ENCODE assay signal across 9 cellular contexts in the genomic region with DNA sequence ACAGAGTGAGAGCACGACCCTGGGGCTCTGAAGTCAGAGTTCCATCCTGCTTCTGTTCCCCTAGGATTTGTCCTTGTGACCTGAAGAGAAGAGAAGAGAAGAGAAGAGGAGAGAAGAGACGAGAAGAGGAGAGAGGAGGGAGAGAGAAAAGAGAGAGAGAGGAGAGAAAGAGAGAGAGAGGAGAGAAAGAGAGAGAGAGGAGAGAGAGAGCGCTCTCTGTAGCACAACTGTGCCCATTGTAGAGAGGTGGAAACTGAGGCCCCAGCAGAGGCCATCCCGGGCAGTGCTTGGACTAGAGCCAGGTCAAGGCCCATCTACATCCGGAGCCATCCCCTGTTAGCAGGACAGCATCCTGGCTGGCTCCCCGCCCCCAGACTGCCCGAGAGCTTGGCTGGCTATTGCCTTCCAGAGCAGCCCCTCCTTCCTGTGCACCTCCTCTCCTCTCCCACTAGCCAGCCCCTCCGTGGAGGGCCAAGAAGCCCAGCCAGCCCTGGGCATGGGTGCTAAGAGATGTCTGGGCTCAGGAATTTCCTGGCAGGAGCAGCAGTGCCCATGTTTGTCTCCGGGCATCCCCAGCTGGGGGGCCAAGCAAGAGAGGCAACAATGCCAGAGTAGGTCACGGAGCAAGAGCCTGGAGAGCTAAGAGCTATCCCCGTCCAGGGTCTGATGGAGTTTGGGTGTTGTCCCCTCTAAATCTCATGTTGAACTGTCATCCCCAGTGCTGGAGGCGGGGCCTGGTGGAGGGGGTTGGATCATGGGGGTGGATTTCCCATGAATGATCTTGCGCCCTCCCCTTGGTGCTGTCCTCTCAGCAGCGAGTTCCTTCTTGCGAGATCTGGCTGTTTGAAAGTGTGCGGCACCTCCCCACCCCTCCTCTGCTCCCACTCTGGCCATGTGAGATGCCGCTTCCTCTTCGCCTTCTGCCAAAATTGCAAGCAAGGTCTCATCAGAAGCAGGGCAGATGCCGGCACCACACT. TPM values are rescaled to one million over a fixed set of nuclear protein-coding genes. Genes with fewer than 3 reads are reported as not detected.
A peak's percentile ranks its signal among the peaks of the same experiment; 100 is the strongest.
DNase-seq lines count a peak whose midpoint lies in the region; ATAC-seq and TF ChIP-seq lines count a peak whose summit lies in the region.
"Had no signal": no experiment of that assay in that cellular context is flagged by ENCODE, and none has a peak within 500 bp of the region (broad histone marks: within the 10 kb centered on the region; RNA-seq: fewer than 3 reads in every experiment).

No MANE protein-coding gene starts in this region.

- H4K20me1 ChIP-seq in hepatocyte (ENCODE audit: insufficient read depth, poor library complexity, severe bottlenecking) = no peaks in the 10 kb centered on the region

- H3K4me1 ChIP-seq in Peyer's patch (no peaks in the 10 kb centered on the region), heart left ventricle (peaks cover 0 to 9% (median 0%) of the 10 kb centered on the region in 12 donors), hepatocyte (ENCODE audit: insufficient read depth) (no peaks in the 10 kb centered on the region)
- H3K4me1 ChIP-seq: SJSA1 had no signal

- H3K27ac ChIP-seq in Peyer's patch (peak overlapping the region in 1 of 4 donors; percentile 9), heart left ventricle (no peak overlapping the region), hepatocyte (no peak overlapping the region)
- H3K27ac ChIP-seq: SJSA1 had no signal

- H3K36me3 ChIP-seq in Peyer's patch (no peaks in the 10 kb centered on the region), heart left ventricle (no peaks in the 10 kb centered on the region), hepatocyte (replicated peaks; ENCODE audit: insufficient read depth, low read depth) (no peaks in the 10 kb centered on the region)
- H3K36me3 ChIP-seq: SJSA1 had no signal

- H2AFZ ChIP-seq in hepatocyte = no peak overlapping the region

- H3K9me2 ChIP-seq in hepatocyte (replicated peaks; ENCODE audit: insufficient read depth) = no peaks in the 10 kb centered on the region

- TF ChIP-seq POLR2A in GM18951 (IDR thresholded peaks at IDR 0.05; ENCODE audit: extremely low read depth, insufficient read depth, insufficient read length) (peak; percentile 67), Peyer's patch (IDR thresholded peaks at IDR 0.05) (no peak), heart left ventricle (IDR thresholded peaks at IDR 0.05) (no peak)

- WGBS in heart left ventricle, 4 donors = 63 to 68% (median 65%) methylated on average over 15 to 19 of the region's 19 CpGs
- 87% methylated on average over 19 of the region's 19 CpGs for WGBS in hepatocyte (ENCODE audit: low lambda C conversion rate, missing lambda C conversion rate)

- H3K27me3 ChIP-seq in Peyer's patch = no peaks in the 10 kb centered on the region
- peaks cover 0 to 8% (median 0%) of the 10 kb centered on the region in 9 donors for H3K27me3 ChIP-seq in heart left ventricle
- no peaks in the 10 kb centered on the region for H3K27me3 ChIP-seq in hepatocyte
- H3K27me3 ChIP-seq: SJSA1 had no signal

- TF ChIP-seq CTCF in Peyer's patch (IDR thresholded peaks at IDR 0.05) (no peak), heart left ventricle (IDR thresholded peaks at IDR 0.05) (no peak), hepatocyte (IDR thresholded peaks at IDR 0.05; ENCODE audit: poor library complexity) (no peak)

- no peaks in the 10 kb centered on the region for H3K79me2 ChIP-seq in hepatocyte

- H3K4me2 ChIP-seq in hepatocyte = no peak overlapping the region

- H3K9me3 ChIP-seq in Peyer's patch (no peaks in the 10 kb centered on the region), heart left ventricle (no peaks in the 10 kb centered on the region), hepatocyte (ENCODE audit: low read depth) (no peaks in the 10 kb centered on the region)
- H3K9me3 ChIP-seq: SJSA1 had no signal

- H3K4me3 ChIP-seq in Peyer's patch (no peak overlapping the region), heart left ventricle (no peak overlapping the region), hepatocyte (no peak overlapping the region)
- H3K4me3 ChIP-seq: SJSA1 had no signal

- intact Hi-C loops in heart left ventricle (cut with DNase I) = no loop called here

- DNase-seq in Peyer's patch = peak in 2 of 3 donors; percentile 42 to 68
- DNase-seq in heart left ventricle = peak in 1 of 5 donors; percentile 56
- DNase-seq in DMS153 (lab: John Stamatoyannopoulos, UW) = no peak
- no peak for DNase-seq in hepatocyte (ENCODE audit: low spot score)
- DNase-seq in NCI-H146 (lab: John Stamatoyannopoulos, UW) = no peak
- DNase-seq in NK-92 treated with Interleukin-12 subunit alpha and Interleukin-12 subunit beta, amount 100 ng/mL, for 24 hours (lab: John Stamatoyannopoulos, UW) = no peak

- peak; percentile 71 for ATAC-seq in HG02678 (IDR thresholded peaks at IDR 0.05; ENCODE audit: unreplicated experiment)
- ATAC-seq in heart left ventricle = peak in 3 of 4 donors; percentile 54 to 59 (median 56)

- in situ Hi-C loops in GM18951 (cut with MboI; ENCODE audit: low sequenced_read_pairs, unreplicated experiment) = no loop called here

RNA-seq across cellular contexts. Expression of a gene that starts 18.2 kb away (rescaled TPM):
- total RNA-seq in Peyer's patch (1 to 10 TPM; 1.0 to 4.7 (median 3.2) TPM), heart left ventricle (under 1 TPM in 4 of 9 donors, not detected in 5; 0.08 to 0.36 (median 0.20) TPM), hepatocyte (0.83 and 1.6 TPM in 2 replicates)
- polyA plus RNA-seq in heart left ventricle (under 1 TPM in 1 of 2 donors, not detected in 1; 0.03 TPM), hepatocyte (0.32 TPM in 1 of 2 replicates, not detected in the other)

RNA-seq across cellular contexts. Expression of a gene that starts 52.7 kb away (rescaled TPM):
- not detected for total RNA-seq in Peyer's patch
- not detected for total RNA-seq in heart left ventricle
- polyA plus RNA-seq in heart left ventricle = not detected
- not detected in 2 replicates for total RNA-seq in hepatocyte
- not detected in 2 replicates for polyA plus RNA-seq in hepatocyte
- total RNA-seq: SJSA1 had no signal

Comparison
In these comparisons a context has a peak if more than half of its experiments do, and no peak if none do; other contexts are left out.
1. DNase-seq: peak in Peyer's patch (2 of 3); none in DMS153 (single experiment), hepatocyte (single experiment), NCI-H146 (single experiment) and NK-92 treated with Interleukin-12 subunit alpha and Interleukin-12 subunit beta, amount 100 ng/mL, for 24 hours (single experiment).